ENCODE assay signal across 13 cellular contexts in the genomic region with DNA sequence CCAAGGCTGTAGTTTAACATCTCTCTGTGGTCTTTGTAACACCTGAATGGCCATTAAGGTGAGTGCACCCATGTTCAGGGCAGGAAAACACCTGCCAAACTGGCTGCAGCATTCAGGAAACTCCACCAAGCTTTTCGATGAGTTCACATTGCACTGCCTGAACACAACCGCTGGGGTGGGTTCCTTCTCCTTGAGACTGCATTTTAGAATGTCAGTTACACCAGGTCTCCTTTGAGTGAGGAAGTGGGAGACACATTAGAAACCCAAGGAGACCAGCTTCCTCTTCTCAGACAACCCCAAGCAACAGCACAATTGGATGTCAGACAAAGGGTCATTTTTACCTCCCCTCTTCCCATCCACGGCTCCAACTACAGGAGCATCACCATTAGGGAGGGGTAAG. TPM values are rescaled to one million over a fixed set of nuclear protein-coding genes. Genes with fewer than 3 reads are reported as not detected.
A peak's percentile ranks its signal among the peaks of the same experiment; 100 is the strongest.
DNase-seq lines count a peak whose midpoint lies in the region; ATAC-seq, FAIRE-seq and TF ChIP-seq lines count a peak whose summit lies in the region.
"Had no signal": no experiment of that assay in that cellular context is flagged by ENCODE, and none has a peak within 500 bp of the region (broad histone marks: within the 10 kb centered on the region; RNA-seq: fewer than 3 reads in every experiment).

No MANE protein-coding gene starts in this region.

- no peaks in the 10 kb centered on the region for H3K9me3 ChIP-seq in T-helper 17 cell (ENCODE audit: control insufficient read depth, low read length, poor library complexity, severe bottlenecking)
- no peaks in the 10 kb centered on the region for H3K9me3 ChIP-seq in small intestine (ENCODE audit: control insufficient read depth, low read depth)
- H3K9me3 ChIP-seq in esophagus squamous epithelium = no peaks in the 10 kb centered on the region
- H3K9me3 ChIP-seq: SJSA1 had no signal

- peaks cover 0 to 10% of the 10 kb centered on the region in 2 donors for H3K4me1 ChIP-seq in small intestine (ENCODE audit: control insufficient read depth in 2 of 2, insufficient read depth in 1 of 2, low read depth in 1 of 2, low read length in 1 of 2)
- peaks cover 1 to 51% (median 15%) of the 10 kb centered on the region in 3 donors for H3K4me1 ChIP-seq in esophagus squamous epithelium

- no peak for FAIRE-seq in small intestine (lab: Jason Lieb, UNC)
- FAIRE-seq: GM18507 had no signal

- no peak for TF ChIP-seq POLR2A in lower leg skin (IDR thresholded peaks at IDR 0.05)
- TF ChIP-seq POLR2A in esophagus squamous epithelium (IDR thresholded peaks at IDR 0.05) = no peak

- H3K4me3 ChIP-seq in HL-60 (replicated peaks; ENCODE audit: insufficient read depth, low read length) = no peak overlapping the region
- no peak overlapping the region for H3K4me3 ChIP-seq in lower leg skin (ENCODE audit: low read depth, poor library complexity, severe bottlenecking)
- no peak overlapping the region for H3K4me3 ChIP-seq in small intestine (ENCODE audit: low read depth in 1 of 2, low read length in 2 of 2)
- no peak overlapping the region for H3K4me3 ChIP-seq in esophagus squamous epithelium
- H3K4me3 ChIP-seq: SJSA1 had no signal

- intact Hi-C loops in lower leg skin (cut with DNase I; ENCODE audit: low total_unique reads) (no loop called here), esophagus squamous epithelium (cut with DNase I) (no loop called here)

- H3K36me3 ChIP-seq in small intestine (ENCODE audit: control insufficient read depth in 2 of 2, insufficient read depth in 2 of 2, low read length in 2 of 2) (no peaks in the 10 kb centered on the region), esophagus squamous epithelium (no peaks in the 10 kb centered on the region)
- H3K36me3 ChIP-seq: SJSA1 had no signal

- H3K36me3 Mint-ChIP-seq in T-helper 17 cell (ENCODE audit: low read depth) = no peaks in the 10 kb centered on the region
- H3K36me3 Mint-ChIP-seq in stimulated activated memory B cell treated with anti-CD40 and anti-IgM and Interleukin-4, amounts not matched to agents 10 μg/mL and 1 μg/mL and 100 μg/mL, for 72 hours = peaks cover 9% of the 10 kb centered on the region

- H3K27ac Mint-ChIP-seq in T-helper 17 cell = no peak overlapping the region
- peak overlapping the region; percentile 92 for H3K27ac Mint-ChIP-seq in stimulated activated memory B cell treated with anti-CD40 and anti-IgM and Interleukin-4, amounts not matched to agents 10 μg/mL and 1 μg/mL and 100 μg/mL, for 72 hours

- H3K27me3 ChIP-seq in HL-60 (ENCODE audit: insufficient read depth, poor library complexity, severe bottlenecking) (no peaks in the 10 kb centered on the region), small intestine (ENCODE audit: control insufficient read depth in 2 of 2, insufficient read depth in 2 of 2, low read length in 2 of 2) (no peaks in the 10 kb centered on the region), esophagus squamous epithelium (no peaks in the 10 kb centered on the region)
- H3K27me3 ChIP-seq: SJSA1 had no signal

- no peak overlapping the region for H3K4me3 Mint-ChIP-seq in T-helper 17 cell
- no peak overlapping the region for H3K4me3 Mint-ChIP-seq in stimulated activated memory B cell treated with anti-CD40 and anti-IgM and Interleukin-4, amounts not matched to agents 10 μg/mL and 1 μg/mL and 100 μg/mL, for 72 hours

- peaks cover 4% of the 10 kb centered on the region for H3K4me1 Mint-ChIP-seq in T-helper 17 cell
- H3K4me1 Mint-ChIP-seq in stimulated activated memory B cell treated with anti-CD40 and anti-IgM and Interleukin-4, amounts not matched to agents 10 μg/mL and 1 μg/mL and 100 μg/mL, for 72 hours = peaks cover 100% of the 10 kb centered on the region

- H3K27ac ChIP-seq in HL-60 (replicated peaks) (peak overlapping the region; percentile 52), small intestine (ENCODE audit: low read depth in 1 of 2, low read length in 1 of 2) (peak overlapping the region in 1 of 2 donors; percentile 33), esophagus squamous epithelium (peak overlapping the region in 1 of 4 donors; percentile 26)
- H3K27ac ChIP-seq: SJSA1 had no signal

- DNase-seq in HL-60 (ENCODE audit: low read depth in 1 of 2, low spot score in 1 of 2) (peak; percentile 87 to 90), T-helper 17 cell (no peak), lower leg skin (ENCODE audit: low spot score in 2 of 2) (no peak), small intestine (no peak), esophagus squamous epithelium (lab: John Stamatoyannopoulos, UW) (no peak)
- DNase-seq: activated CD4-positive, alpha-beta T cell treated with anti-CD3 and anti-CD28 coated beads for 1 hour; activated gamma-delta T cell; cerebellar nuclear complex; NCI-H446 treated with DMSO at 0.1 percent for 48 hours had no signal

- TF ChIP-seq CTCF in HL-60 (IDR thresholded peaks at IDR 0.05; ENCODE audit: insufficient read depth, low read length) (peak; percentile 62), lower leg skin (IDR thresholded peaks at IDR 0.05) (no peak), esophagus squamous epithelium (IDR thresholded peaks at IDR 0.05) (peak in 1 of 6 experiments; percentile 11)

- 66 to 84% methylated on average over 3 of the region's 3 CpGs for WGBS in lower leg skin, 2 donors
- WGBS in small intestine, 3 donors = 71 to 79% (median 74%) methylated on average over 3 of the region's 3 CpGs
- WGBS in esophagus squamous epithelium, 2 donors = 60 to 61% methylated on average over 3 of the region's 3 CpGs

- H3K27me3 Mint-ChIP-seq in T-helper 17 cell = peaks cover 74% of the 10 kb centered on the region
- H3K27me3 Mint-ChIP-seq in stimulated activated memory B cell treated with anti-CD40 and anti-IgM and Interleukin-4, amounts not matched to agents 10 μg/mL and 1 μg/mL and 100 μg/mL, for 72 hours = no peaks in the 10 kb centered on the region

- H3K9me3 Mint-ChIP-seq in stimulated activated memory B cell treated with anti-CD40 and anti-IgM and Interleukin-4, amounts not matched to agents 10 μg/mL and 1 μg/mL and 100 μg/mL, for 72 hours = no peaks in the 10 kb centered on the region

- ATAC-seq in GM18511 (IDR thresholded peaks at IDR 0.05; ENCODE audit: unreplicated experiment) (peak; percentile 51), T-helper 17 cell (peak; percentile 57)
- ATAC-seq in stimulated activated memory B cell treated with anti-CD40 and anti-IgM and Interleukin-4, amounts not matched to agents 10 μg/mL and 1 μg/mL and 100 μg/mL, for 72 hours = peak; percentile 75

RNA-seq across cellular contexts. Expression of a gene that starts 35.2 kb away (rescaled TPM):
- total RNA-seq in T-helper 17 cell = 1 to 10 TPM in 1 of 2 donors, under 1 TPM in 1; 0.68 to 2.4 TPM
- total RNA-seq in lower leg skin = 1 to 10 TPM in 3 of 4 donors, under 1 TPM in 1; 0.80 to 5.5 (median 1.6) TPM
- 1 to 10 TPM in 2 of 3 donors, under 1 TPM in 1; 0.45 to 2.5 (median 2.2) TPM for polyA plus RNA-seq in small intestine
- total RNA-seq in esophagus squamous epithelium = 1 to 10 TPM in 3 of 4 donors, under 1 TPM in 1; 0.42 to 5.1 (median 1.8) TPM

Comparison
In these comparisons a context has a peak if more than half of its experiments do, and no peak if none do; other contexts are left out.
1. DNase-seq: peak in HL-60 (2 of 2); none in T-helper 17 cell (0 of 3), lower leg skin (0 of 2), small intestine (single experiment) and esophagus squamous epithelium (single experiment).
2. Peak in every context shown above with its lines, with median percentiles within 50 percentile points of each other: ATAC-seq.